24 cellular contexts compared by ENCODE assay signal in the genomic region with DNA sequence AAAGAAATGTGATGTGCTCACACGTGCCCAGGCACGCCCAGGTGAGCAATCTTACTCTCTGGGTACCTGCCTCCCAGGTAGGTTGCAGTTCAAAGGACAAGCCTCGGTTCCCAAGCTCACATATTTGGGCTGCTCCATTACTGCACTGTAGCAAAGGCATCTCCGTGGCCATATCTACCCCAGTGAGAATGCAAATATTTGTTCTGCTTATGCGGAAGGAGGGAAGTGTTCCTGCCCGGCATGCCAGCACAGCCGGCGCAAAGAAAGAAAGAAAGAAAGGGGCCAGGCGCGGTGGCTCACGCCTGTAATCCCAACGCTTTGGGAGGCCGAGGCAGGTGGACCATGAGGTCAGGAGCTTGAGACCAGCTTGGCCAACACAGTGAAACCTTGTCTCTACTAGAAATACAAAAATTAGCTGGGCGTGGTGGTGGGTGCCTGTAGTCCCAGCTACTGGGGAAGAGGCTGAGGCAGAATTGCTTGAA. TPM values are rescaled to one million over a fixed set of nuclear protein-coding genes. Genes with fewer than 3 reads are reported as not detected.
DNase-seq lines count a peak whose midpoint lies in the region; ATAC-seq, FAIRE-seq and TF ChIP-seq lines count a peak whose summit lies in the region.
"Had no signal": no experiment of that assay in that cellular context is flagged by ENCODE, and none has a peak within 500 bp of the region (broad histone marks: within the 10 kb centered on the region; RNA-seq: fewer than 3 reads in every experiment).

No MANE protein-coding gene starts in this region.

- WGBS in transverse colon (ENCODE audit: low coverage in 1 of 2), 2 donors, result 44 to 69% methylated on average over 9 to 14 of the region's 14 CpGs

- peak; percentile 75 for ATAC-seq in left colon
- ATAC-seq: gastroesophageal sphincter; natural killer cell treated with Interleukin-12 subunit alpha and Interleukin-12 subunit beta and Interleukin-15 and Interleukin-18, amount 100 ng/mL, for 72 hours; T-cell had no signal

- no peak overlapping the region for H3K4me3 Mint-ChIP-seq in nephron progenitor cell
- H3K4me3 Mint-ChIP-seq: natural killer cell treated with Interleukin-12 subunit alpha and Interleukin-12 subunit beta and Interleukin-15 and Interleukin-18, amount 100 ng/mL, for 72 hours; stimulated activated naive CD8-positive, alpha-beta T cell treated with anti-CD3 and anti-CD28 coated beads, Interleukin-15, Interleukin-2, amounts not matched to agents 100 ng/mL and 50 ng/mL, for 24 hours; T-cell had no signal

- H3K4me1 Mint-ChIP-seq in nephron progenitor cell, result peaks cover 8% of the 10 kb centered on the region

- no peak for TF ChIP-seq EP300 in transverse colon (IDR thresholded peaks at IDR 0.05; ENCODE audit: low read depth)

- no peak overlapping the region for H3K27ac Mint-ChIP-seq in nephron progenitor cell
- H3K27ac Mint-ChIP-seq: natural killer cell treated with Interleukin-12 subunit alpha and Interleukin-12 subunit beta and Interleukin-15 and Interleukin-18, amount 100 ng/mL, for 72 hours; stimulated activated naive CD8-positive, alpha-beta T cell treated with anti-CD3 and anti-CD28 coated beads, Interleukin-15, Interleukin-2, amounts not matched to agents 100 ng/mL and 50 ng/mL, for 24 hours; T-cell had no signal

- no peak for FAIRE-seq in GM12892 (lab: Jason Lieb, UNC)

- in situ Hi-C loops in transverse colon (cut with MboI; ENCODE audit: low pct_ligation_motif_present in 1 of 4, low pct_unique_long_range_greater_than_20kb in 1 of 4, low sequenced_read_pairs in 3 of 4), result no loop called here

- peaks cover 12% of the 10 kb centered on the region for H3K27me3 Mint-ChIP-seq in nephron progenitor cell (ENCODE audit: low read depth, poor library complexity)
- H3K27me3 Mint-ChIP-seq: natural killer cell treated with Interleukin-12 subunit alpha and Interleukin-12 subunit beta and Interleukin-15 and Interleukin-18, amount 100 ng/mL, for 72 hours; stimulated activated naive CD8-positive, alpha-beta T cell treated with anti-CD3 and anti-CD28 coated beads, Interleukin-15, Interleukin-2, amounts not matched to agents 100 ng/mL and 50 ng/mL, for 24 hours; T-cell had no signal

- peaks cover 20% of the 10 kb centered on the region for H3K9me3 Mint-ChIP-seq in nephron progenitor cell
- H3K9me3 Mint-ChIP-seq: natural killer cell treated with Interleukin-12 subunit alpha and Interleukin-12 subunit beta and Interleukin-15 and Interleukin-18, amount 100 ng/mL, for 72 hours; stimulated activated naive CD8-positive, alpha-beta T cell treated with anti-CD3 and anti-CD28 coated beads, Interleukin-15, Interleukin-2, amounts not matched to agents 100 ng/mL and 50 ng/mL, for 24 hours had no signal

- H3K27me3 ChIP-seq in transverse colon, result no peaks in the 10 kb centered on the region
- H3K27me3 ChIP-seq: BE2C, gastroesophageal sphincter, tibial nerve had no signal

- peak; percentile 31 for DNase-seq in NCI-H146 (lab: John Stamatoyannopoulos, UW)
- no peak for DNase-seq in NCI-H146 treated with DMSO at 0.1 percent for 48 hours (lab: John Stamatoyannopoulos, UW; ENCODE audit: unreplicated experiment)
- peak; percentile 61 for DNase-seq in LNCaP clone FGC (ENCODE audit: low read depth)
- peak in 1 of 2 donors; percentile 41 for DNase-seq in left colon
- DNase-seq in transverse colon, result peak; percentile 44
- DNase-seq in anterior cingulate cortex (lab: John Stamatoyannopoulos, UW), result no peak
- no peak for DNase-seq in nephron progenitor cell
- no peak for DNase-seq in GM12892 (ENCODE audit: insufficient read length)
- DNase-seq: 8988T; activated gamma-delta T cell; amniotic stem cell; BE2C; central memory CD4-positive, alpha-beta T cell; COR-L47; kidney glomerular epithelial cell; NCI-H1694 treated with DMSO at 0.1 percent for 48 hours; NCI-H774; Right ventricle myocardium superior; stimulated activated CD4-positive, alpha-beta T cell treated with anti-CD3 and anti-CD28 coated beads, Interleukin-1b, Interleukin-23, amount 100 ng/mL, for 48 hours; T-cell had no signal

- H3K9me3 ChIP-seq in transverse colon, result no peaks in the 10 kb centered on the region
- H3K9me3 ChIP-seq: BE2C, gastroesophageal sphincter had no signal

- H3K4me3 ChIP-seq in LNCaP clone FGC (ENCODE audit: low read depth, low read length), result no peak overlapping the region
- no peak overlapping the region for H3K4me3 ChIP-seq in transverse colon
- H3K4me3 ChIP-seq: gastroesophageal sphincter, tibial nerve had no signal

- H3K36me3 ChIP-seq in transverse colon, result no peaks in the 10 kb centered on the region
- H3K36me3 ChIP-seq: BE2C had no signal

- H3K4me1 ChIP-seq in transverse colon, result peaks cover 0 to 26% (median 19%) of the 10 kb centered on the region in 4 donors
- H3K4me1 ChIP-seq: BE2C, gastroesophageal sphincter had no signal

- peak overlapping the region; percentile 24 to 77 (median 62) for H3K27ac ChIP-seq in transverse colon
- H3K27ac ChIP-seq: gastroesophageal sphincter, tibial nerve had no signal

- TF ChIP-seq CTCF in LNCaP clone FGC (IDR thresholded peaks at IDR 0.05; ENCODE audit: control insufficient read depth, extremely low read depth, insufficient read depth) (no peak), transverse colon (IDR thresholded peaks at IDR 0.05) (no peak), nephron progenitor cell (IDR thresholded peaks at IDR 0.05) (no peak)

- no peak for TF ChIP-seq POLR2A in transverse colon (IDR thresholded peaks at IDR 0.05)
- TF ChIP-seq POLR2A in GM12892 (IDR thresholded peaks at IDR 0.05; ENCODE audit: low read depth, low read length), result no peak

- peaks cover 12% of the 10 kb centered on the region for H3K36me3 Mint-ChIP-seq in nephron progenitor cell (ENCODE audit: low read depth)
- H3K36me3 Mint-ChIP-seq: natural killer cell treated with Interleukin-12 subunit alpha and Interleukin-12 subunit beta and Interleukin-15 and Interleukin-18, amount 100 ng/mL, for 72 hours had no signal

- intact Hi-C loops in left colon (cut with DNase I, micrococcal nuclease), result no loop called here
- intact Hi-C loops in transverse colon (cut with DNase I; ENCODE audit: low total_unique reads), result no loop called here

RNA-seq across cellular contexts. Expression of a gene that starts 30.7 kb away (rescaled TPM):
- total RNA-seq in left colon (10 to 100 TPM; 19.4 to 22.8 TPM), transverse colon (10 to 100 TPM in 2 of 4 donors, 1 to 10 TPM in 2; 3.7 to 98.9 (median 12.3) TPM)
- polyA plus RNA-seq in GM12892 (2012; ENCODE audit: missing spikeins), result 4.9 TPM

RNA-seq across cellular contexts. Expression of a gene that starts 35.3 kb away (rescaled TPM):
- total RNA-seq in left colon, result 10 to 100 TPM; 75.5 to 94.3 TPM
- total RNA-seq in transverse colon, result 10 to 100 TPM; 15.3 to 50.2 (median 32.7) TPM
- 53.9 TPM for polyA plus RNA-seq in GM12892 (2012; ENCODE audit: missing spikeins)

RNA-seq across cellular contexts. Expression of a gene that starts 47.6 kb away (rescaled TPM):
- 10 to 100 TPM; 10.1 to 10.2 TPM for total RNA-seq in left colon
- total RNA-seq in transverse colon, result 10 to 100 TPM; 11.2 to 63.2 (median 16.3) TPM
- 0.64 TPM for polyA plus RNA-seq in GM12892 (2012; ENCODE audit: missing spikeins)

RNA-seq across cellular contexts. Expression of a gene that starts 51.8 kb away (rescaled TPM):
- total RNA-seq in left colon (10 to 100 TPM; 48.3 to 51.2 TPM), transverse colon (100 to 1,000 TPM in 2 of 4 donors, 10 to 100 TPM in 2; 59.3 to 185 (median 108) TPM)
- polyA plus RNA-seq in GM12892 (2012; ENCODE audit: missing spikeins), result 2.1 TPM

Comparison
In these comparisons a context has a peak if more than half of its experiments do, and no peak if none do; other contexts are left out.
1. DNase-seq: peak in NCI-H146 (single experiment), LNCaP clone FGC (single experiment) and transverse colon (single experiment); none in NCI-H146 treated with DMSO at 0.1 percent for 48 hours (single experiment), anterior cingulate cortex (0 of 58), nephron progenitor cell (single experiment) and GM12892 (single experiment).